ENCODE assay signal across 16 cellular contexts in the genomic region with DNA sequence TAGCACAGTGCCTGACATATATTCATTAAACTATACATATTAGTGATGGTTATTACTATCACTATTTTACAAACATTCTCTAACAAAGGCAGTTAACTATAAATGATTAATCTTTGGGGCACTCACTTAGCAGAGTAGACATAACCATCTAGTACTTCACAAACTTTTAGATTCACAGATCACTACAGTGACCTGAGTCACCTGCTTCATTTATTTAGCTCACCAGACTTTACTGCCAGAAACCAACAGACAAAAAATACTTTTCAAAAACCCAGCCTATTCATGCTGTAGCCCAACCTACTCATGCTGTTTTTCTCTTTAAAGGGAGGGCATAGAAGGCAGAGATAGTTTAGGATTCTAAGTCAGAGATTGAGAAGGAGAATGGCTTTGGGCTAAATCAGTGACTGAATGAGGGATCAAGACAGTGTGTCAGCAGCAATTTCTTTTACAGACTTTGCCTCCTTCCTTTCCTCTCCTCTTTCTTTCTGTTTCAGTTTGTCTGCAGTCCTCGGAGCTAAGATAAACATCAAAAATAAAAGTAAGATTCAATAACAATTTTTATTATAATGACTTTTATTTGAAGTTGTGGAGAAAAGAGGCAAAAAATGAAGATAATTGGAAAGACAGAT. TPM values are rescaled to one million over a fixed set of nuclear protein-coding genes. Genes with fewer than 3 reads are reported as not detected.
A peak's percentile ranks its signal among the peaks of the same experiment; 100 is the strongest.
DNase-seq lines count a peak whose midpoint lies in the region; ATAC-seq, FAIRE-seq and TF ChIP-seq lines count a peak whose summit lies in the region.
"Had no signal": no experiment of that assay in that cellular context is flagged by ENCODE, and none has a peak within 500 bp of the region (broad histone marks: within the 10 kb centered on the region; RNA-seq: fewer than 3 reads in every experiment).

No MANE protein-coding gene starts in this region.

- no peak for TF ChIP-seq CTCF in endothelial cell of umbilical vein (IDR thresholded peaks at IDR 0.05; ENCODE audit: extremely low read depth in 1 of 2, insufficient read depth in 1 of 2, low read depth in 1 of 2, low read length in 2 of 2)
- no peak for TF ChIP-seq CTCF in CD4-positive, alpha-beta T cell (IDR thresholded peaks at IDR 0.05)

- TF ChIP-seq POLR2A in endothelial cell of umbilical vein (IDR thresholded peaks at IDR 0.05; ENCODE audit: low read depth, low read length): no peak

- H3K4me3 Mint-ChIP-seq in CD4-positive, alpha-beta T cell: no peak overlapping the region
- H3K4me3 Mint-ChIP-seq: activated T-cell treated with anti-CD3 and anti-CD28 coated beads, Interleukin-2, amount 50 U/mL, for 4 hours had no signal

- peaks cover 46% of the 10 kb centered on the region for H3K27me3 Mint-ChIP-seq in CD4-positive, alpha-beta T cell

- H3K4me2 ChIP-seq in endothelial cell of umbilical vein (ENCODE audit: insufficient read depth, low read length): no peak overlapping the region

- H3K9me3 ChIP-seq in endothelial cell of umbilical vein (replicated peaks; ENCODE audit: control insufficient read depth, insufficient read depth, low read length): no peaks in the 10 kb centered on the region
- H3K9me3 ChIP-seq in CD4-positive, alpha-beta T cell (ENCODE audit: control insufficient read depth, low read length): no peaks in the 10 kb centered on the region

- H3K9ac ChIP-seq in endothelial cell of umbilical vein (replicated peaks; ENCODE audit: extremely low read depth, insufficient read depth, low read length): no peak overlapping the region

- no peaks in the 10 kb centered on the region for H3K79me2 ChIP-seq in endothelial cell of umbilical vein (ENCODE audit: control insufficient read depth, insufficient read depth, low read length)

- H3K36me3 Mint-ChIP-seq in CD4-positive, alpha-beta T cell (ENCODE audit: low read depth): no peaks in the 10 kb centered on the region

- no peak for FAIRE-seq in endothelial cell of umbilical vein (lab: Jason Lieb, UNC)
- FAIRE-seq: bronchial epithelial cell, D721Med had no signal

- ATAC-seq in HG03442 (IDR thresholded peaks at IDR 0.05; ENCODE audit: unreplicated experiment) (peak; percentile 53), sciatic nerve (peak; percentile 55)
- ATAC-seq in CD4-positive, alpha-beta T cell (ENCODE audit: poor library complexity): no peak
- ATAC-seq: activated T-cell treated with anti-CD3 and anti-CD28 coated beads, Interleukin-2, amount 50 U/mL, for 4 hours had no signal

- no peaks in the 10 kb centered on the region for H3K9me1 ChIP-seq in endothelial cell of umbilical vein (replicated peaks; ENCODE audit: control insufficient read depth, extremely low read depth, insufficient read depth, low read length)

- intact Hi-C loops in endothelial cell of umbilical vein (cut with micrococcal nuclease): no loop called here
- intact Hi-C loops in sciatic nerve (cut with DNase I): no loop called here
- intact Hi-C loops in CD4-positive, alpha-beta T cell (cut with DNase I, micrococcal nuclease): no loop called here

- no peak overlapping the region for H3K27ac Mint-ChIP-seq in CD4-positive, alpha-beta T cell

- no peaks in the 10 kb centered on the region for H3K4me1 ChIP-seq in endothelial cell of umbilical vein (ENCODE audit: control insufficient read depth, extremely low read depth, insufficient read depth, low read length)

- no TSS peak for BruUV-seq in endothelial cell of umbilical vein (replicated peaks; lab: Mats Ljungman, UMichigan)

- H2AFZ ChIP-seq in endothelial cell of umbilical vein (ENCODE audit: low read depth, low read length): peak overlapping the region; percentile 39

- H3K36me3 ChIP-seq in endothelial cell of umbilical vein (ENCODE audit: control insufficient read depth in 2 of 2, extremely low read depth in 1 of 2, insufficient read depth in 2 of 2, low read length in 2 of 2): no peaks in the 10 kb centered on the region

- H3K27me3 ChIP-seq in endothelial cell of umbilical vein (ENCODE audit: control insufficient read depth in 2 of 2, insufficient read depth in 2 of 2, low read length in 2 of 2): no peaks in the 10 kb centered on the region
- H3K27me3 ChIP-seq in CD4-positive, alpha-beta T cell (ENCODE audit: control insufficient read depth, insufficient read depth, low read length): peaks cover 9% of the 10 kb centered on the region

- DNase-seq in GM19240 (ENCODE audit: insufficient read length, low spot score) (peak; percentile 4), endothelial cell of umbilical vein (ENCODE audit: low read depth, low spot score) (no peak), sciatic nerve (ENCODE audit: low spot score) (no peak), RKO (ENCODE audit: low spot score) (no peak), substantia nigra (lab: John Stamatoyannopoulos, UW) (no peak), HK-2 (ENCODE audit: unreplicated experiment) (no peak)
- DNase-seq in CD4-positive, alpha-beta T cell: no peak
- DNase-seq: activated T-cell treated with anti-CD3 and anti-CD28 coated beads, Interleukin-2, amount 50 U/mL, for 4 hours; foreskin fibroblast; NCI-H1092; NK-92 treated with Interleukin-12 subunit alpha and Interleukin-12 subunit beta, amount 100 ng/mL, for 24 hours; stimulated activated CD8-positive, alpha-beta memory T cell treated with anti-CD3 and anti-CD28 coated beads, Interleukin-4, amount 100 ng/mL, for 48 hours; T-helper 9 cell had no signal

- no peak overlapping the region for H3K4me3 ChIP-seq in endothelial cell of umbilical vein (replicated peaks in 1 of 3; ENCODE audit: insufficient read depth in 1 of 3, low read depth in 1 of 3, low read length in 3 of 3)

- H3K9me3 Mint-ChIP-seq in CD4-positive, alpha-beta T cell: no peaks in the 10 kb centered on the region
- H3K9me3 Mint-ChIP-seq: activated T-cell treated with anti-CD3 and anti-CD28 coated beads, Interleukin-2, amount 50 U/mL, for 4 hours had no signal

- CTCF ChIA-PET in endothelial cell of umbilical vein (lab: Charles Lee): no interaction called here
- CTCF ChIA-PET in CD4-positive, alpha-beta T cell (lab: Charles Lee): interaction anchor here (1.6 kb wide), 1 partner anchor 9 kb away, joined by 5 read pairs; no protein-coding TSS in a partner anchor

- dilution Hi-C loops in endothelial cell of umbilical vein (cut with MboI; ENCODE audit: extremely low pct_ligation_motif_present, low sequenced_read_pairs): no loop called here

- H3K4me1 Mint-ChIP-seq in CD4-positive, alpha-beta T cell (ENCODE audit: low read depth): no peaks in the 10 kb centered on the region

- no peak overlapping the region for H3K27ac ChIP-seq in endothelial cell of umbilical vein (ENCODE audit: insufficient read depth, low read depth, low read length)
- H3K27ac ChIP-seq in CD4-positive, alpha-beta T cell (ENCODE audit: low read depth, low read length): no peak overlapping the region
- no peak overlapping the region for H3K27ac ChIP-seq in substantia nigra (ENCODE audit: low read depth, low read length, poor library complexity, severe bottlenecking)

- POLR2A ChIA-PET in endothelial cell of umbilical vein (lab: Charles Lee): no interaction called here
- POLR2A ChIA-PET in CD4-positive, alpha-beta T cell (lab: Charles Lee): no interaction called here

- H4K20me1 ChIP-seq in endothelial cell of umbilical vein (replicated peaks; ENCODE audit: control insufficient read depth, extremely low read depth, insufficient read depth, low read length): no peaks in the 10 kb centered on the region

TF ChIP-seq in endothelial cell of umbilical vein, 7 proteins besides CTCF, POLR2A, EP300 and RAD21:
- TF ChIP-seq FOS (IDR thresholded peaks at IDR 0.05; ENCODE audit: borderline replicate concordance, insufficient read depth, low read length): no peak
- no peak for TF ChIP-seq JUN (IDR thresholded peaks at IDR 0.05; ENCODE audit: borderline replicate concordance, insufficient read depth, insufficient read length, low read depth)
- no peak for TF ChIP-seq POLR2AphosphoS5 (IDR thresholded peaks at IDR 0.05; ENCODE audit: insufficient read depth, low read depth, low read length)
- TF ChIP-seq GATA2 (IDR thresholded peaks at IDR 0.05; ENCODE audit: insufficient read depth, insufficient read length, low read depth, low read length): no peak
- no peak for TF ChIP-seq MYC (IDR thresholded peaks at IDR 0.05; ENCODE audit: low read depth, low read length)
- no peak for TF ChIP-seq EZH2 (IDR thresholded peaks at IDR 0.05; ENCODE audit: borderline replicate concordance, low read depth, low read length, severe bottlenecking)

RNA-seq across cellular contexts. Expression of gene PDE5A, which starts 34.7 kb away (rescaled TPM):
- total RNA-seq in endothelial cell of umbilical vein (2.3 and 3.2 TPM in 2 replicates), sciatic nerve (55.8 TPM)
- polyA plus RNA-seq in endothelial cell of umbilical vein: 0.59 and 0.73 TPM in 2 replicates
- polyA plus RNA-seq in endothelial cell of umbilical vein (2011; cell fraction: cytosol; rRNA removed): 0.83 and 0.87 TPM in 2 replicates
- 2.5 and 3.6 TPM in 2 replicates for polyA plus RNA-seq in endothelial cell of umbilical vein (2011; cell fraction: nucleus; rRNA removed)
- 4.4 and 5.4 TPM in 2 replicates for polyA plus RNA-seq in endothelial cell of umbilical vein (2012)
- 4.0 and 5.0 TPM in 2 replicates for polyA minus RNA-seq in endothelial cell of umbilical vein
- polyA minus RNA-seq in endothelial cell of umbilical vein (2011; cell fraction: cytosol; rRNA and poly(A)+ RNA removed): 0.61 TPM
- 9.8 and 20.4 TPM in 2 replicates for polyA minus RNA-seq in endothelial cell of umbilical vein (2011; cell fraction: nucleus; rRNA and poly(A)+ RNA removed)
- total RNA-seq in CD4-positive, alpha-beta T cell: under 1 TPM; 0.11 to 0.56 TPM

Comparison
In these comparisons a context has a peak if more than half of its experiments do, and no peak if none do; other contexts are left out.
1. RNA of gene PDE5A, which starts 34.7 kb away (total RNA-seq): 55.8 TPM in sciatic nerve (single experiment); 2.3 to 3.2 TPM in endothelial cell of umbilical vein and 0.11 to 0.56 TPM in CD4-positive, alpha-beta T cell; every median in the first group is over 10 times any median in the second.